Comparison of ENCODE assay signal across 1 cellular context in genomic region chr5:160438316-160439204, GRCh38.
TF ChIP-seq lines count a peak whose summit lies in the region.

No MANE protein-coding gene starts in this region.

TF ChIP-seq in GM12878, 131 proteins besides CTCF, POLR2A, EP300 and RAD21 (continues in another document):
- no peak for TF ChIP-seq E2F4 (IDR thresholded peaks at IDR 0.05; ENCODE audit: low read depth, low read length)
- no peak for TF ChIP-seq SMAD5 (IDR thresholded peaks at IDR 0.05; ENCODE audit: low read depth)
- peak; percentile 72; the same call in 1 of the 2 replicates for TF ChIP-seq NBN (IDR thresholded peaks at IDR 0.05)
- TF ChIP-seq REST (IDR thresholded peaks at IDR 0.05; ENCODE audit: low read depth, low read length): no peak
- peak; percentile 91 for TF ChIP-seq SIN3A (IDR thresholded peaks at IDR 0.05; ENCODE audit: low read depth, low read length)
- peak; percentile 79; the same call in 1 of the 2 replicates for TF ChIP-seq WRNIP1 (IDR thresholded peaks at IDR 0.05; ENCODE audit: borderline replicate concordance, low read depth, low read length)
- no peak for TF ChIP-seq MYC (IDR thresholded peaks at IDR 0.05; ENCODE audit: insufficient read depth, insufficient read length, insufficient replicate concordance, low read length, severe bottlenecking)
- no peak for TF ChIP-seq CBFB (IDR thresholded peaks at IDR 0.05; ENCODE audit: low read depth)
- 0 out of 2 replicates have a peak, but pooled peaks have one; percentile 35 for TF ChIP-seq PML (IDR thresholded peaks at IDR 0.05; ENCODE audit: low read length)
- no peak for TF ChIP-seq HDAC6 (IDR thresholded peaks at IDR 0.05; ENCODE audit: unreplicated experiment)
- no peak for TF ChIP-seq FOXK2 (IDR thresholded peaks at IDR 0.05)
- no peak for TF ChIP-seq ZBTB4 (CRISPR knock-in tag; IDR thresholded peaks at IDR 0.05)
- TF ChIP-seq, protein P1, sequence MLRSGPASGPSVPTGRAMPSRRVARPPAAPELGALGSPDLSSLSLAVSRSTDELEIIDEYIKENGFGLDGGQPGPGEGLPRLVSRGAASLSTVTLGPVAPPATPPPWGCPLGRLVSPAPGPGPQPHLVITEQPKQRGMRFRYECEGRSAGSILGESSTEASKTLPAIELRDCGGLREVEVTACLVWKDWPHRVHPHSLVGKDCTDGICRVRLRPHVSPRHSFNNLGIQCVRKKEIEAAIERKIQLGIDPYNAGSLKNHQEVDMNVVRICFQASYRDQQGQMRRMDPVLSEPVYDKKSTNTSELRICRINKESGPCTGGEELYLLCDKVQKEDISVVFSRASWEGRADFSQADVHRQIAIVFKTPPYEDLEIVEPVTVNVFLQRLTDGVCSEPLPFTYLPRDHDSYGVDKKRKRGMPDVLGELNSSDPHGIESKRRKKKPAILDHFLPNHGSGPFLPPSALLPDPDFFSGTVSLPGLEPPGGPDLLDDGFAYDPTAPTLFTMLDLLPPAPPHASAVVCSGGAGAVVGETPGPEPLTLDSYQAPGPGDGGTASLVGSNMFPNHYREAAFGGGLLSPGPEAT (IDR thresholded peaks at IDR 0.05; ENCODE audit: low read depth): peak; percentile 68
- no peak for TF ChIP-seq STAT1 (conservative IDR thresholded peaks at IDR 0.05)
- TF ChIP-seq IKZF2 (IDR thresholded peaks at IDR 0.05): peak; percentile 40 to 49; a peak in 2 of 4 replicates
- no peak for TF ChIP-seq DPF2 (IDR thresholded peaks at IDR 0.05)
- TF ChIP-seq, protein P2, sequence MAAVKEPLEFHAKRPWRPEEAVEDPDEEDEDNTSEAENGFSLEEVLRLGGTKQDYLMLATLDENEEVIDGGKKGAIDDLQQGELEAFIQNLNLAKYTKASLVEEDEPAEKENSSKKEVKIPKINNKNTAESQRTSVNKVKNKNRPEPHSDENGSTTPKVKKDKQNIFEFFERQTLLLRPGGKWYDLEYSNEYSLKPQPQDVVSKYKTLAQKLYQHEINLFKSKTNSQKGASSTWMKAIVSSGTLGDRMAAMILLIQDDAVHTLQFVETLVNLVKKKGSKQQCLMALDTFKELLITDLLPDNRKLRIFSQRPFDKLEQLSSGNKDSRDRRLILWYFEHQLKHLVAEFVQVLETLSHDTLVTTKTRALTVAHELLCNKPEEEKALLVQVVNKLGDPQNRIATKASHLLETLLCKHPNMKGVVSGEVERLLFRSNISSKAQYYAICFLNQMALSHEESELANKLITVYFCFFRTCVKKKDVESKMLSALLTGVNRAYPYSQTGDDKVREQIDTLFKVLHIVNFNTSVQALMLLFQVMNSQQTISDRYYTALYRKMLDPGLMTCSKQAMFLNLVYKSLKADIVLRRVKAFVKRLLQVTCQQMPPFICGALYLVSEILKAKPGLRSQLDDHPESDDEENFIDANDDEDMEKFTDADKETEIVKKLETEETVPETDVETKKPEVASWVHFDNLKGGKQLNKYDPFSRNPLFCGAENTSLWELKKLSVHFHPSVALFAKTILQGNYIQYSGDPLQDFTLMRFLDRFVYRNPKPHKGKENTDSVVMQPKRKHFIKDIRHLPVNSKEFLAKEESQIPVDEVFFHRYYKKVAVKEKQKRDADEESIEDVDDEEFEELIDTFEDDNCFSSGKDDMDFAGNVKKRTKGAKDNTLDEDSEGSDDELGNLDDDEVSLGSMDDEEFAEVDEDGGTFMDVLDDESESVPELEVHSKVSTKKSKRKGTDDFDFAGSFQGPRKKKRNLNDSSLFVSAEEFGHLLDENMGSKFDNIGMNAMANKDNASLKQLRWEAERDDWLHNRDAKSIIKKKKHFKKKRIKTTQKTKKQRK (IDR thresholded peaks at IDR 0.05; ENCODE audit: low read depth, low read length): no peak
- TF ChIP-seq PRDM15 (CRISPR knock-in tag; IDR thresholded peaks at IDR 0.05): no peak
- TF ChIP-seq MTA2 (IDR thresholded peaks at IDR 0.05; ENCODE audit: low read depth): no peak; the same call in 1 of the 2 replicates
- no peak for TF ChIP-seq CHD4 (IDR thresholded peaks at IDR 0.05)
- no peak for TF ChIP-seq ZNF217 (IDR thresholded peaks at IDR 0.05)
- no peak for TF ChIP-seq POLR2AphosphoS2 (IDR thresholded peaks at IDR 0.05; ENCODE audit: low read depth, low read length)
- no peak for TF ChIP-seq ZBED1 (IDR thresholded peaks at IDR 0.05; ENCODE audit: borderline replicate concordance)
- TF ChIP-seq, protein P3, sequence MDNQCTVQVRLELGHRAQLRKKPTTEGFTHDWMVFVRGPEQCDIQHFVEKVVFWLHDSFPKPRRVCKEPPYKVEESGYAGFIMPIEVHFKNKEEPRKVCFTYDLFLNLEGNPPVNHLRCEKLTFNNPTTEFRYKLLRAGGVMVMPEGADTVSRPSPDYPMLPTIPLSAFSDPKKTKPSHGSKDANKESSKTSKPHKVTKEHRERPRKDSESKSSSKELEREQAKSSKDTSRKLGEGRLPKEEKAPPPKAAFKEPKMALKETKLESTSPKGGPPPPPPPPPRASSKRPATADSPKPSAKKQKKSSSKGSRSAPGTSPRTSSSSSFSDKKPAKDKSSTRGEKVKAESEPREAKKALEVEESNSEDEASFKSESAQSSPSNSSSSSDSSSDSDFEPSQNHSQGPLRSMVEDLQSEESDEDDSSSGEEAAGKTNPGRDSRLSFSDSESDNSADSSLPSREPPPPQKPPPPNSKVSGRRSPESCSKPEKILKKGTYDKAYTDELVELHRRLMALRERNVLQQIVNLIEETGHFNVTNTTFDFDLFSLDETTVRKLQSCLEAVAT (IDR thresholded peaks at IDR 0.05): peak; percentile 81
- TF ChIP-seq TCF3 (IDR thresholded peaks at IDR 0.05; ENCODE audit: borderline replicate concordance, insufficient read depth, low read depth, low read length): no peak
- no peak for TF ChIP-seq CEBPB (IDR thresholded peaks at IDR 0.05; ENCODE audit: borderline replicate concordance in 1 of 2, low read depth in 2 of 2, low read length in 2 of 2)
- no peak for TF ChIP-seq KLF5 (IDR thresholded peaks at IDR 0.05; ENCODE audit: partially characterized antibody)
- TF ChIP-seq MTA3 (IDR thresholded peaks at IDR 0.05; ENCODE audit: borderline replicate concordance, low read length): no peak
- TF ChIP-seq ATF2 (IDR thresholded peaks at IDR 0.05; ENCODE audit: low read length): no peak
- peak; percentile 32 for TF ChIP-seq RUNX3 (IDR thresholded peaks at IDR 0.05; ENCODE audit: low read length)
- TF ChIP-seq, protein P4, sequence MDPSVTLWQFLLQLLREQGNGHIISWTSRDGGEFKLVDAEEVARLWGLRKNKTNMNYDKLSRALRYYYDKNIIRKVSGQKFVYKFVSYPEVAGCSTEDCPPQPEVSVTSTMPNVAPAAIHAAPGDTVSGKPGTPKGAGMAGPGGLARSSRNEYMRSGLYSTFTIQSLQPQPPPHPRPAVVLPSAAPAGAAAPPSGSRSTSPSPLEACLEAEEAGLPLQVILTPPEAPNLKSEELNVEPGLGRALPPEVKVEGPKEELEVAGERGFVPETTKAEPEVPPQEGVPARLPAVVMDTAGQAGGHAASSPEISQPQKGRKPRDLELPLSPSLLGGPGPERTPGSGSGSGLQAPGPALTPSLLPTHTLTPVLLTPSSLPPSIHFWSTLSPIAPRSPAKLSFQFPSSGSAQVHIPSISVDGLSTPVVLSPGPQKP (IDR thresholded peaks at IDR 0.05; ENCODE audit: low read depth, low read length): no peak
- TF ChIP-seq, protein P5, sequence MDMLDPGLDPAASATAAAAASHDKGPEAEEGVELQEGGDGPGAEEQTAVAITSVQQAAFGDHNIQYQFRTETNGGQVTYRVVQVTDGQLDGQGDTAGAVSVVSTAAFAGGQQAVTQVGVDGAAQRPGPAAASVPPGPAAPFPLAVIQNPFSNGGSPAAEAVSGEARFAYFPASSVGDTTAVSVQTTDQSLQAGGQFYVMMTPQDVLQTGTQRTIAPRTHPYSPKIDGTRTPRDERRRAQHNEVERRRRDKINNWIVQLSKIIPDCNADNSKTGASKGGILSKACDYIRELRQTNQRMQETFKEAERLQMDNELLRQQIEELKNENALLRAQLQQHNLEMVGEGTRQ (IDR thresholded peaks at IDR 0.05; ENCODE audit: borderline replicate concordance, low read depth, low read length): no peak
- TF ChIP-seq SP1 (IDR thresholded peaks at IDR 0.05; ENCODE audit: low read depth, low read length): no peak
- TF ChIP-seq SRF (IDR thresholded peaks at IDR 0.05; ENCODE audit: low read depth in 2 of 2, low read length in 2 of 2): no peak
- TF ChIP-seq CBX3 (IDR thresholded peaks at IDR 0.05; ENCODE audit: borderline replicate concordance, low read depth): no peak
- TF ChIP-seq JUNB (IDR thresholded peaks at IDR 0.05): no peak
- TF ChIP-seq GABPA (IDR thresholded peaks at IDR 0.05; ENCODE audit: low read depth): no peak
